ENCODE assay signal across 8 cellular contexts in the genomic region with DNA sequence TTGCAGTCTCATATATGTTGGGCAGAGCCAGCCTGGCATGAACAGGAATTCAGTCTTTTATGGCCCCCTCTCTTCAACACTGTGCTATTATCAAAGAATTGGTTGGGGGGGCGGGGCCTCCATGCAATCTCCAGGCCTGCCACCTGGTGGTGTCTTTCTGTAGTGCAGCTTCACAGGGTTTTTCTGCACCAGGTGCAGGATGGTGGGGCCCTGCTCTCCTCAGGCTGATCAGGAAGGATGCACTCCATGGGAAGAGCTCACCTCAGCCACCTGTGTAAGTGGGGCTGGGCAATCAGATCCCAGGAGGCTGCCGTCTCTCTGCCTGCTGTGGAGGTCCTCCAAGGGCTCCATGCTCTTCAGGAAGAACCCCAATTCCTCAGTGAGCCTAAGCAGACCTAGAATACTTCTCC. TPM values are rescaled to one million over a fixed set of nuclear protein-coding genes. Genes with fewer than 3 reads are reported as not detected.
A peak's percentile ranks its signal among the peaks of the same experiment; 100 is the strongest.
DNase-seq lines count a peak whose midpoint lies in the region; ATAC-seq and TF ChIP-seq lines count a peak whose summit lies in the region.

No MANE protein-coding gene starts in this region.

- TF ChIP-seq CTCF in RWPE1 (conservative IDR thresholded peaks at IDR 0.05; ENCODE audit: low read depth): peak; percentile 91
- peak; percentile 88 for TF ChIP-seq CTCF in fibroblast of pulmonary artery (IDR thresholded peaks at IDR 0.05; ENCODE audit: low read length, missing control alignments)
- TF ChIP-seq CTCF in thyroid gland (IDR thresholded peaks at IDR 0.05): peak; percentile 89 to 98 (median 92)

- H3K36me3 Mint-ChIP-seq in activated T-helper 1 cell treated with anti-CD3 and anti-CD28 coated beads, Interleukin-12 subunit alpha, Interleukin-12 subunit beta, Interleukin-2, Interleukin-4 antibody, amounts not matched to agents 30 ng/mL and 10 ng/mL and 1 ng/mL, durations not matched to agents 14 hours and 24 hours and 36 hours (ENCODE audit: low read depth): peaks cover 9% of the 10 kb centered on the region

- no peaks in the 10 kb centered on the region for H3K27me3 ChIP-seq in thyroid gland

- H3K4me1 Mint-ChIP-seq in activated T-helper 1 cell treated with anti-CD3 and anti-CD28 coated beads, Interleukin-12 subunit alpha, Interleukin-12 subunit beta, Interleukin-2, Interleukin-4 antibody, amounts not matched to agents 30 ng/mL and 10 ng/mL and 1 ng/mL, durations not matched to agents 14 hours and 24 hours and 36 hours (ENCODE audit: low read depth): peaks cover 67% of the 10 kb centered on the region

- intact Hi-C loops in activated T-helper 1 cell treated with anti-CD3 and anti-CD28 coated beads, Interleukin-12 subunit alpha, Interleukin-12 subunit beta, Interleukin-2, Interleukin-4 antibody, amounts not matched to agents 30 ng/mL and 10 ng/mL and 1 ng/mL, durations not matched to agents 14 hours and 24 hours and 36 hours (cut with micrococcal nuclease): loop anchor here (1.0 kb wide), 6 partner anchors 17 to 220 kb away; partner anchors contain the start of gene TRAPPC3
- intact Hi-C loops in thyroid gland (cut with DNase I): no loop called here

- no peak overlapping the region for H3K4me3 Mint-ChIP-seq in activated T-helper 1 cell treated with anti-CD3 and anti-CD28 coated beads, Interleukin-12 subunit alpha, Interleukin-12 subunit beta, Interleukin-2, Interleukin-4 antibody, amounts not matched to agents 30 ng/mL and 10 ng/mL and 1 ng/mL, durations not matched to agents 14 hours and 24 hours and 36 hours

- no peak overlapping the region for H3K27ac Mint-ChIP-seq in activated T-helper 1 cell treated with anti-CD3 and anti-CD28 coated beads, Interleukin-12 subunit alpha, Interleukin-12 subunit beta, Interleukin-2, Interleukin-4 antibody, amounts not matched to agents 30 ng/mL and 10 ng/mL and 1 ng/mL, durations not matched to agents 14 hours and 24 hours and 36 hours

- ATAC-seq in HG02610 (IDR thresholded peaks at IDR 0.05; ENCODE audit: unreplicated experiment): no peak

- DNase-seq in Daoy (ENCODE audit: low read depth): peak; percentile 69
- DNase-seq in LHCN-M2 (ENCODE audit: low read depth): peak; percentile 66
- DNase-seq in RWPE1 (ENCODE audit: low spot score): peak; percentile 90
- DNase-seq in activated T-helper 1 cell treated with anti-CD3 and anti-CD28 coated beads, Interleukin-12 subunit alpha, Interleukin-12 subunit beta, Interleukin-2, Interleukin-4 antibody, amounts not matched to agents 30 ng/mL and 10 ng/mL and 1 ng/mL, durations not matched to agents 14 hours and 24 hours and 36 hours (ENCODE audit: low spot score): peak; percentile 65
- peak; percentile 69 for DNase-seq in fibroblast of pulmonary artery (ENCODE audit: low read depth)
- DNase-seq in nucleus accumbens (lab: John Stamatoyannopoulos, UW): peak in 48 of 56 donors; percentile 9 to 86 (median 46)
- DNase-seq in thyroid gland: peak; percentile 80 to 84

- POLR2A ChIA-PET in RWPE1 (lab: Yijun Ruan, JAX; ENCODE audit: low non-redundant PET): no interaction called here

- peaks cover 74 to 83% of the 10 kb centered on the region in 2 donors for H3K4me1 ChIP-seq in thyroid gland

- H3K27ac ChIP-seq in RWPE1 (peak overlapping the region; percentile 51), thyroid gland (peak overlapping the region; percentile 29 to 83 (median 46))

- H3K9me3 ChIP-seq in thyroid gland: no peaks in the 10 kb centered on the region

- no peaks in the 10 kb centered on the region for H3K9me3 Mint-ChIP-seq in activated T-helper 1 cell treated with anti-CD3 and anti-CD28 coated beads, Interleukin-12 subunit alpha, Interleukin-12 subunit beta, Interleukin-2, Interleukin-4 antibody, amounts not matched to agents 30 ng/mL and 10 ng/mL and 1 ng/mL, durations not matched to agents 14 hours and 24 hours and 36 hours

- H3K27me3 Mint-ChIP-seq in activated T-helper 1 cell treated with anti-CD3 and anti-CD28 coated beads, Interleukin-12 subunit alpha, Interleukin-12 subunit beta, Interleukin-2, Interleukin-4 antibody, amounts not matched to agents 30 ng/mL and 10 ng/mL and 1 ng/mL, durations not matched to agents 14 hours and 24 hours and 36 hours (ENCODE audit: insufficient read depth): no peaks in the 10 kb centered on the region

- TF ChIP-seq POLR2A in thyroid gland (IDR thresholded peaks at IDR 0.05): no peak

- CTCF ChIA-PET in RWPE1 (lab: Yijun Ruan, JAX): interaction anchor here (0.5 to 1.5 kb wide), 14 partner anchors 12 to 391 kb away, joined by 3 to 17 read pairs (median 4); partner anchors contain the start of gene LSM10

- WGBS in thyroid gland, 2 donors: 23 to 40% methylated on average over 1 to 2 of the region's 2 CpGs

- no peak overlapping the region for H3K4me3 ChIP-seq in fibroblast of pulmonary artery (replicated peaks; ENCODE audit: low read depth, low read length)
- H3K4me3 ChIP-seq in thyroid gland (replicated peaks in 1 of 3): no peak overlapping the region

- no peaks in the 10 kb centered on the region for H3K36me3 ChIP-seq in thyroid gland

RNA-seq across cellular contexts. Expression of gene STK40, which starts 16.7 kb away (rescaled TPM):
- 18.2 and 31.1 TPM in 2 replicates for total RNA-seq in Daoy (2014; rRNA removed; shearing (Covaris generic))
- total RNA-seq in LHCN-M2 (2014; rRNA removed): 13.7 and 16.2 TPM in 2 replicates
- polyA plus RNA-seq in LHCN-M2 (2012): 20.3 TPM
- 46.5 and 48.7 TPM in 2 replicates for total RNA-seq in activated T-helper 1 cell treated with anti-CD3 and anti-CD28 coated beads, Interleukin-12 subunit alpha, Interleukin-12 subunit beta, Interleukin-2, Interleukin-4 antibody, amounts not matched to agents 30 ng/mL and 10 ng/mL and 1 ng/mL, durations not matched to agents 14 hours and 24 hours and 36 hours
- 10 to 100 TPM; 37.0 to 61.1 (median 50.9) TPM for total RNA-seq in thyroid gland

RNA-seq across cellular contexts. Expression of gene LSM10, which starts 28.6 kb away (rescaled TPM):
- total RNA-seq in Daoy (2014; rRNA removed; shearing (Covaris generic)): 5.1 and 10.3 TPM in 2 replicates
- total RNA-seq in LHCN-M2 (2014; rRNA removed) (7.3 and 11.6 TPM in 2 replicates), thyroid gland (10 to 100 TPM; 19.1 to 52.7 (median 49.0) TPM)
- 65.6 TPM for polyA plus RNA-seq in LHCN-M2 (2012)
- 57.5 and 63.8 TPM in 2 replicates for total RNA-seq in activated T-helper 1 cell treated with anti-CD3 and anti-CD28 coated beads, Interleukin-12 subunit alpha, Interleukin-12 subunit beta, Interleukin-2, Interleukin-4 antibody, amounts not matched to agents 30 ng/mL and 10 ng/mL and 1 ng/mL, durations not matched to agents 14 hours and 24 hours and 36 hours

RNA-seq across cellular contexts. Expression of gene EVA1B, which starts 45.6 kb away (rescaled TPM):
- total RNA-seq in Daoy (2014; rRNA removed; shearing (Covaris generic)): 28.1 and 44.1 TPM in 2 replicates
- total RNA-seq in LHCN-M2 (2014; rRNA removed) (72.8 and 88.1 TPM in 2 replicates), thyroid gland (10 to 100 TPM; 30.7 to 71.5 (median 52.5) TPM)
- polyA plus RNA-seq in LHCN-M2 (2012): 63.7 TPM
- total RNA-seq in activated T-helper 1 cell treated with anti-CD3 and anti-CD28 coated beads, Interleukin-12 subunit alpha, Interleukin-12 subunit beta, Interleukin-2, Interleukin-4 antibody, amounts not matched to agents 30 ng/mL and 10 ng/mL and 1 ng/mL, durations not matched to agents 14 hours and 24 hours and 36 hours: 10.6 and 10.9 TPM in 2 replicates
